Comparison of ENCODE assay signal across 8 cellular contexts in the genomic region with DNA sequence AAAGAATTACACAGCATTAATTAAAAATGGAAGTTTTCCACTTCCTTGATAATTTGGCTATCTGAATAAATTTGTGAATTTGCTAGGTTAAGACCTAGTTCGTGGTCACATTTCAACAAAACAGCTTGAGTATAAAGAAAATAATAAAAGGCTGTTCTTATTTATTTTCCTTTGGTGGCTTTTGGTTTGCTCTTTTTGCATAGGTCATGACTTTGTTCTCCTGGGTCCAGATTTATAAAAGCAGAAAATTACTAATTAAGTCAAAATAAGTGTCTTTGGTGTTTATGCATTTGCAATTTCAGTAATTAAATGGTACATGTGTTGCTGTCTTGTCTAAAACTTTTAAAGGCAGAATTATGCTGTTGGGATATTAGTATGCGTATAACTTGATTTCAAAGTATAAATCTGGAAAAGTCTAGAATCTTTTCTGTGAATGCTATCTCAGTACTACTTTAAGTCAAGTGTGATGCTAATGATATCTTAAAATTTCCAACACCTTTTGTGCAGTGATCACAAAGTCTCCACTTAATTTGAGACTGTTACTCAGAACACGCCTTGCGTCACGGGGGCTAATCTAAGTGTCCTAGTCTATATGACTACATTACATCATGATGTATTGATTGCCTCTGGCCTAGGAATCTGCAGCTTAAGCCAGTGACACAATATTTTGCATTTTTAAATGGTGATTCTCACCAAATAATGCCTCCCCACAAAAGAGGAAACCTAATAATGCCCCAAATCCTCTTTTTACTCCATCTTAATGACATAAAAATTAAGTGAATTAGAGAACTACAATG. TPM values are rescaled to one million over a fixed set of nuclear protein-coding genes. Genes with fewer than 3 reads are reported as not detected.
DNase-seq lines count a peak whose midpoint lies in the region; ATAC-seq and TF ChIP-seq lines count a peak whose summit lies in the region.

No MANE protein-coding gene starts in this region.

- no peak for TF ChIP-seq RAD21 in neural cell (conservative IDR thresholded peaks at IDR 0.05)

- DNase-seq in NAMALWA (ENCODE audit: low spot score) (peak; percentile 46), breast epithelium (ENCODE audit: low spot score in 2 of 2) (no peak), NCI-H2107 treated with DMSO at 0.1 percent for 48 hours (lab: John Stamatoyannopoulos, UW; ENCODE audit: unreplicated experiment) (no peak), GM10266 (ENCODE audit: extremely low spot score) (no peak)

- H3F3A ChIP-seq in DOHH2 (ENCODE audit: control insufficient read depth, insufficient read depth) (peaks cover 10% of the 10 kb centered on the region; the same call in 1 of the 2 replicates), neural cell (ENCODE audit: insufficient read depth, low read length, poor library complexity, severe bottlenecking) (no peaks in the 10 kb centered on the region)

- H3K36me3 ChIP-seq in DOHH2 (ENCODE audit: control insufficient read depth, low read length) (peaks cover 60% of the 10 kb centered on the region), breast epithelium (no peaks in the 10 kb centered on the region), neural cell (ENCODE audit: insufficient read depth, low read length) (no peaks in the 10 kb centered on the region)

- H2AFZ ChIP-seq in neural cell (ENCODE audit: low read depth, low read length): no peak overlapping the region

- H4K20me1 ChIP-seq in DOHH2 (ENCODE audit: control insufficient read depth, insufficient read depth, low read depth, low read length): peaks cover 36% of the 10 kb centered on the region
- no peaks in the 10 kb centered on the region for H4K20me1 ChIP-seq in neural cell (ENCODE audit: insufficient read depth)

- H3K9me2 ChIP-seq in DOHH2 (replicated peaks; ENCODE audit: control insufficient read depth, low read length) (no peaks in the 10 kb centered on the region), neural cell (ENCODE audit: insufficient read depth, low read length) (no peaks in the 10 kb centered on the region)

- H3K79me2 ChIP-seq in DOHH2 (ENCODE audit: control insufficient read depth, low read length): peaks cover 85% of the 10 kb centered on the region
- peaks cover 61% of the 10 kb centered on the region for H3K79me2 ChIP-seq in neural cell (replicated peaks; ENCODE audit: insufficient read depth, low read length)

- intact Hi-C loops in breast epithelium (cut with DNase I; ENCODE audit: low total_unique reads): loop anchor here (10.0 kb wide), 1 partner anchor 91 kb away; a partner anchor contains a TSS

- TF ChIP-seq CTCF in DOHH2 (IDR thresholded peaks at IDR 0.05; ENCODE audit: low read depth, low read length, poor library complexity, severe bottlenecking) (no peak), breast epithelium (IDR thresholded peaks at IDR 0.05) (no peak), neural cell (IDR thresholded peaks at IDR 0.05; ENCODE audit: poor library complexity, severe bottlenecking) (no peak), GM10266 (IDR thresholded peaks at IDR 0.05; ENCODE audit: control insufficient read depth, insufficient read depth, low read depth, missing control alignments) (no peak)

- H3K27me3 ChIP-seq in DOHH2 (ENCODE audit: control insufficient read depth, low read length) (no peaks in the 10 kb centered on the region), breast epithelium (no peaks in the 10 kb centered on the region), neural cell (ENCODE audit: insufficient read depth, low read depth, low read length) (no peaks in the 10 kb centered on the region)

- peaks cover 28% of the 10 kb centered on the region for H3K4me1 ChIP-seq in DOHH2 (ENCODE audit: control insufficient read depth, low read length)
- H3K4me1 ChIP-seq in breast epithelium: peaks cover 13 to 31% of the 10 kb centered on the region in 2 donors

- peak overlapping the region; percentile 100 for H3K9ac ChIP-seq in neural cell (ENCODE audit: low read length)

- H3K9me3 ChIP-seq in DOHH2 (ENCODE audit: control insufficient read depth, insufficient read depth, low read length) (no peaks in the 10 kb centered on the region), breast epithelium (no peaks in the 10 kb centered on the region), neural cell (ENCODE audit: low read length) (no peaks in the 10 kb centered on the region)

- ATAC-seq in HG03565 (IDR thresholded peaks at IDR 0.05; ENCODE audit: unreplicated experiment): no peak
- no peak for ATAC-seq in HG03432 (IDR thresholded peaks at IDR 0.05; ENCODE audit: unreplicated experiment)

- TF ChIP-seq EP300 in neural cell (conservative IDR thresholded peaks at IDR 0.05; ENCODE audit: poor library complexity, severe bottlenecking): no peak

- H3K27ac ChIP-seq in DOHH2 (ENCODE audit: low read depth, low read length) (peak overlapping the region; percentile 76; the same call in 1 of the 2 replicates), breast epithelium (peak overlapping the region in 1 of 2 donors; percentile 99), neural cell (ENCODE audit: low read length) (peak overlapping the region; percentile 99)

- H3K4me2 ChIP-seq in DOHH2 (ENCODE audit: low read length): peak overlapping the region; percentile 66
- peak overlapping the region; percentile 77 for H3K4me2 ChIP-seq in neural cell (ENCODE audit: low read length)

- TF ChIP-seq POLR2A in breast epithelium (IDR thresholded peaks at IDR 0.05): no peak

- H3K4me3 ChIP-seq in DOHH2 (ENCODE audit: low read length) (peak overlapping the region; percentile 78), breast epithelium (peak overlapping the region in 2 of 3 donors; percentile 45 to 81), neural cell (ENCODE audit: low read length) (peak overlapping the region; percentile 86)

TF ChIP-seq in neural cell, 6 proteins besides CTCF, POLR2A, EP300 and RAD21:
- TF ChIP-seq POLR2AphosphoS5 (IDR thresholded peaks at IDR 0.05) (peak; percentile 39), EZH2 (IDR thresholded peaks at IDR 0.05; ENCODE audit: borderline replicate concordance, insufficient read depth, low read length, poor library complexity, severe bottlenecking) (no peak), TAF1 (IDR thresholded peaks at IDR 0.05; ENCODE audit: low read depth) (no peak), MXI1 (conservative IDR thresholded peaks at IDR 0.05; ENCODE audit: poor library complexity, severe bottlenecking) (no peak)
- TF ChIP-seq, protein P1, sequence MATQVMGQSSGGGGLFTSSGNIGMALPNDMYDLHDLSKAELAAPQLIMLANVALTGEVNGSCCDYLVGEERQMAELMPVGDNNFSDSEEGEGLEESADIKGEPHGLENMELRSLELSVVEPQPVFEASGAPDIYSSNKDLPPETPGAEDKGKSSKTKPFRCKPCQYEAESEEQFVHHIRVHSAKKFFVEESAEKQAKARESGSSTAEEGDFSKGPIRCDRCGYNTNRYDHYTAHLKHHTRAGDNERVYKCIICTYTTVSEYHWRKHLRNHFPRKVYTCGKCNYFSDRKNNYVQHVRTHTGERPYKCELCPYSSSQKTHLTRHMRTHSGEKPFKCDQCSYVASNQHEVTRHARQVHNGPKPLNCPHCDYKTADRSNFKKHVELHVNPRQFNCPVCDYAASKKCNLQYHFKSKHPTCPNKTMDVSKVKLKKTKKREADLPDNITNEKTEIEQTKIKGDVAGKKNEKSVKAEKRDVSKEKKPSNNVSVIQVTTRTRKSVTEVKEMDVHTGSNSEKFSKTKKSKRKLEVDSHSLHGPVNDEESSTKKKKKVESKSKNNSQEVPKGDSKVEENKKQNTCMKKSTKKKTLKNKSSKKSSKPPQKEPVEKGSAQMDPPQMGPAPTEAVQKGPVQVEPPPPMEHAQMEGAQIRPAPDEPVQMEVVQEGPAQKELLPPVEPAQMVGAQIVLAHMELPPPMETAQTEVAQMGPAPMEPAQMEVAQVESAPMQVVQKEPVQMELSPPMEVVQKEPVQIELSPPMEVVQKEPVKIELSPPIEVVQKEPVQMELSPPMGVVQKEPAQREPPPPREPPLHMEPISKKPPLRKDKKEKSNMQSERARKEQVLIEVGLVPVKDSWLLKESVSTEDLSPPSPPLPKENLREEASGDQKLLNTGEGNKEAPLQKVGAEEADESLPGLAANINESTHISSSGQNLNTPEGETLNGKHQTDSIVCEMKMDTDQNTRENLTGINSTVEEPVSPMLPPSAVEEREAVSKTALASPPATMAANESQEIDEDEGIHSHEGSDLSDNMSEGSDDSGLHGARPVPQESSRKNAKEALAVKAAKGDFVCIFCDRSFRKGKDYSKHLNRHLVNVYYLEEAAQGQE (IDR thresholded peaks at IDR 0.05; ENCODE audit: borderline replicate concordance): no peak

RNA-seq across cellular contexts. Expression of a gene that starts 41.0 kb away (rescaled TPM):
- total RNA-seq in breast epithelium: 100 to 1,000 TPM; 448 to 714 (median 570) TPM
- 958 and 975 TPM in 2 replicates for polyA plus RNA-seq in neural cell
- 657 and 755 TPM in 2 replicates for polyA minus RNA-seq in neural cell

RNA-seq across cellular contexts. Expression of a gene that starts 42.9 kb away (rescaled TPM):
- total RNA-seq in breast epithelium: 1 to 10 TPM in 1 of 3 donors, under 1 TPM in 2; 0.48 to 1.5 (median 0.98) TPM
- 0.64 TPM in 1 of 2 replicates, not detected in the other for polyA plus RNA-seq in neural cell
- polyA minus RNA-seq in neural cell: 0.49 and 1.3 TPM in 2 replicates
